ENCODE assay signal across 22 cellular contexts in genomic region chr3:87136066-87136596, GRCh38.
"Had no signal": no experiment of that assay in that cellular context is flagged by ENCODE, and none has a peak within 500 bp of the region (broad histone marks: within the 10 kb centered on the region; RNA-seq: fewer than 3 reads in every experiment).

No MANE protein-coding gene starts in this region.

- H3K27me3 ChIP-seq: stomach, transverse colon had no signal

- H3K9ac ChIP-seq: parathyroid adenoma had no signal

- DNase-seq: effector CD4-positive, alpha-beta T cell; endodermal cell; erythroblast; foreskin melanocyte; head of caudate nucleus; hippocampal formation; kidney glomerular epithelial cell; mammary epithelial cell; naive B cell; psoas muscle; stimulated activated CD4-positive, alpha-beta T cell treated with anti-CD3 and anti-CD28 coated beads, Interleukin-2, amount 100 ng/mL, for 24 hours; stimulated activated naive CD4-positive, alpha-beta T cell; stomach; substantia nigra; transverse colon had no signal

- H3K4me3 Mint-ChIP-seq: endodermal cell, mesothelial cell of epicardium, naive B cell, nephron had no signal

- H3K4me3 ChIP-seq: coronary artery, psoas muscle, skin epidermis, stomach, thoracic aorta, transverse colon had no signal

- H3K36me3 Mint-ChIP-seq: mesothelial cell of epicardium, naive B cell had no signal

- ATAC-seq: psoas muscle, sciatic nerve had no signal

- H3K4me1 ChIP-seq: parathyroid adenoma, psoas muscle, stomach, transverse colon had no signal

- H3K36me3 ChIP-seq: stomach, thoracic aorta, transverse colon had no signal

- H2AFZ ChIP-seq: parathyroid adenoma had no signal

- H3K79me2 ChIP-seq: parathyroid adenoma had no signal

- H3K27ac ChIP-seq: coronary artery, parathyroid adenoma, psoas muscle, skin epidermis, stomach, thoracic aorta, transverse colon had no signal

- H3K27ac Mint-ChIP-seq: endodermal cell, mesothelial cell of epicardium, naive B cell, nephron had no signal

- H3K4me1 Mint-ChIP-seq: endodermal cell, mesothelial cell of epicardium, naive B cell, nephron had no signal
